ENCODE assay signal across 24 cellular contexts in genomic region chr15:92121047-92121446, GRCh38.
"Had no signal": no experiment of that assay in that cellular context is flagged by ENCODE, and none has a peak within 500 bp of the region (broad histone marks: within the 10 kb centered on the region; RNA-seq: fewer than 3 reads in every experiment).

No MANE protein-coding gene starts in this region.

- H3K4me3 Mint-ChIP-seq: activated B cell treated with CpG ODN at 0.5 μM for 24 hours; activated CD8-positive, alpha-beta memory T cell treated with anti-CD3 and anti-CD28 coated beads, Interleukin-2, amount 10 ng/mL, durations not matched to agents 7 days and 5 days; activated CD8-positive, alpha-beta T cell treated with anti-CD3 and anti-CD28 coated beads, Interleukin-2, amount 10 ng/mL, durations not matched to agents 7 days and 5 days; activated naive CD4-positive, alpha-beta T cell treated with anti-CD3 and anti-CD28 coated beads, Interleukin-2, amount 10 ng/mL, durations not matched to agents 7 days and 5 days; activated naive CD8-positive, alpha-beta T cell treated with anti-CD3 and anti-CD28 coated beads, Interleukin-2, amount 10 ng/mL, durations not matched to agents 7 days and 5 days; activated T-helper 1 cell treated with anti-CD3 and anti-CD28 coated beads, Interleukin-12 subunit alpha, Interleukin-12 subunit beta, Interleukin-2, Interleukin-4 antibody, amounts not matched to agents 30 ng/mL and 10 ng/mL and 1 ng/mL, durations not matched to agents 14 hours and 24 hours and 36 hours; neural crest cell; stimulated activated naive B cell treated with anti-CD40 and anti-IgM and Interleukin-4, amounts not matched to agents 10 μg/mL and 1 μg/mL and 100 μg/mL, for 72 hours; T-helper 17 cell had no signal

- H3K9me3 Mint-ChIP-seq: activated naive CD4-positive, alpha-beta T cell treated with anti-CD3 and anti-CD28 coated beads, Interleukin-2, amount 10 ng/mL, durations not matched to agents 7 days and 5 days had no signal

- DNase-seq: activated B cell treated with CpG ODN at 0.5 μM for 24 hours; activated CD8-positive, alpha-beta memory T cell treated with anti-CD3 and anti-CD28 coated beads, Interleukin-2, amount 10 ng/mL, durations not matched to agents 7 days and 5 days; activated CD8-positive, alpha-beta T cell treated with anti-CD3 and anti-CD28 coated beads, Interleukin-2, amount 10 ng/mL, durations not matched to agents 7 days and 5 days; activated effector memory CD4-positive, alpha-beta T cell treated with anti-CD3 and anti-CD28 coated beads, Interleukin-2, amount 50 U/mL, for 16 hours; activated naive CD4-positive, alpha-beta T cell treated with anti-CD3 and anti-CD28 coated beads, Interleukin-2, amount 10 ng/mL, durations not matched to agents 7 days and 5 days; activated naive CD8-positive, alpha-beta T cell treated with anti-CD3 and anti-CD28 coated beads, Interleukin-2, amount 10 ng/mL, durations not matched to agents 7 days and 5 days; brain microvascular endothelial cell; cortex of kidney; foreskin melanocyte; heart right ventricle; kidney glomerular epithelial cell; lower lobe of right lung; nucleus accumbens; pancreas; stimulated activated CD4-positive, alpha-beta T cell treated with anti-CD3 and anti-CD28 coated beads, Interleukin-1b, Interleukin-23, amount 100 ng/mL, for 48 hours; stimulated activated CD4-positive, alpha-beta T cell treated with anti-CD3 and anti-CD28 coated beads, Interleukin-4, amount 100 ng/mL, for 4 hours; stimulated activated CD8-positive, alpha-beta memory T cell treated with anti-CD3 and anti-CD28 coated beads, Interleukin-4, amount 100 ng/mL, for 48 hours; stimulated activated naive B cell treated with anti-CD40 and anti-IgM and Interleukin-4, amounts not matched to agents 10 μg/mL and 1 μg/mL and 100 μg/mL, for 72 hours; stomach; T-helper 17 cell; T1000; tibial artery had no signal

- ATAC-seq: activated CD8-positive, alpha-beta memory T cell treated with anti-CD3 and anti-CD28 coated beads, Interleukin-2, amount 10 ng/mL, durations not matched to agents 7 days and 5 days; activated CD8-positive, alpha-beta T cell treated with anti-CD3 and anti-CD28 coated beads, Interleukin-2, amount 10 ng/mL, durations not matched to agents 7 days and 5 days; heart right ventricle; pancreas; stimulated activated naive B cell treated with anti-CD40 and anti-IgM and Interleukin-4, amounts not matched to agents 10 μg/mL and 1 μg/mL and 100 μg/mL, for 72 hours; T-helper 17 cell had no signal

- H3K27ac Mint-ChIP-seq: activated B cell treated with CpG ODN at 0.5 μM for 24 hours; activated CD8-positive, alpha-beta memory T cell treated with anti-CD3 and anti-CD28 coated beads, Interleukin-2, amount 10 ng/mL, durations not matched to agents 7 days and 5 days; activated CD8-positive, alpha-beta T cell treated with anti-CD3 and anti-CD28 coated beads, Interleukin-2, amount 10 ng/mL, durations not matched to agents 7 days and 5 days; activated naive CD8-positive, alpha-beta T cell treated with anti-CD3 and anti-CD28 coated beads, Interleukin-2, amount 10 ng/mL, durations not matched to agents 7 days and 5 days; activated T-helper 1 cell treated with anti-CD3 and anti-CD28 coated beads, Interleukin-12 subunit alpha, Interleukin-12 subunit beta, Interleukin-2, Interleukin-4 antibody, amounts not matched to agents 30 ng/mL and 10 ng/mL and 1 ng/mL, durations not matched to agents 14 hours and 24 hours and 36 hours; stimulated activated naive B cell treated with anti-CD40 and anti-IgM and Interleukin-4, amounts not matched to agents 10 μg/mL and 1 μg/mL and 100 μg/mL, for 72 hours had no signal

- H3K27me3 Mint-ChIP-seq: activated CD8-positive, alpha-beta memory T cell treated with anti-CD3 and anti-CD28 coated beads, Interleukin-2, amount 10 ng/mL, durations not matched to agents 7 days and 5 days; activated naive CD4-positive, alpha-beta T cell treated with anti-CD3 and anti-CD28 coated beads, Interleukin-2, amount 10 ng/mL, durations not matched to agents 7 days and 5 days; activated naive CD8-positive, alpha-beta T cell treated with anti-CD3 and anti-CD28 coated beads, Interleukin-2, amount 10 ng/mL, durations not matched to agents 7 days and 5 days; stimulated activated naive B cell treated with anti-CD40 and anti-IgM and Interleukin-4, amounts not matched to agents 10 μg/mL and 1 μg/mL and 100 μg/mL, for 72 hours; T-helper 17 cell had no signal

- H3K4me1 Mint-ChIP-seq: activated B cell treated with CpG ODN at 0.5 μM for 24 hours; activated naive CD4-positive, alpha-beta T cell treated with anti-CD3 and anti-CD28 coated beads, Interleukin-2, amount 10 ng/mL, durations not matched to agents 7 days and 5 days; stimulated activated naive B cell treated with anti-CD40 and anti-IgM and Interleukin-4, amounts not matched to agents 10 μg/mL and 1 μg/mL and 100 μg/mL, for 72 hours had no signal
